In genomic region chr1:171468120-171468790, GRCh38 we compare ENCODE assay signal across 1 cellular context.
TF ChIP-seq lines count a peak whose summit lies in the region.

No MANE protein-coding gene starts in this region.

TF ChIP-seq in GM23338, 12 proteins besides CTCF, POLR2A, EP300 and RAD21 (continued from another document):
- TF ChIP-seq ETS1 (IDR thresholded peaks at IDR 0.05), result no peak
